Comparison of ENCODE assay signal across 9 cellular contexts in the genomic region with DNA sequence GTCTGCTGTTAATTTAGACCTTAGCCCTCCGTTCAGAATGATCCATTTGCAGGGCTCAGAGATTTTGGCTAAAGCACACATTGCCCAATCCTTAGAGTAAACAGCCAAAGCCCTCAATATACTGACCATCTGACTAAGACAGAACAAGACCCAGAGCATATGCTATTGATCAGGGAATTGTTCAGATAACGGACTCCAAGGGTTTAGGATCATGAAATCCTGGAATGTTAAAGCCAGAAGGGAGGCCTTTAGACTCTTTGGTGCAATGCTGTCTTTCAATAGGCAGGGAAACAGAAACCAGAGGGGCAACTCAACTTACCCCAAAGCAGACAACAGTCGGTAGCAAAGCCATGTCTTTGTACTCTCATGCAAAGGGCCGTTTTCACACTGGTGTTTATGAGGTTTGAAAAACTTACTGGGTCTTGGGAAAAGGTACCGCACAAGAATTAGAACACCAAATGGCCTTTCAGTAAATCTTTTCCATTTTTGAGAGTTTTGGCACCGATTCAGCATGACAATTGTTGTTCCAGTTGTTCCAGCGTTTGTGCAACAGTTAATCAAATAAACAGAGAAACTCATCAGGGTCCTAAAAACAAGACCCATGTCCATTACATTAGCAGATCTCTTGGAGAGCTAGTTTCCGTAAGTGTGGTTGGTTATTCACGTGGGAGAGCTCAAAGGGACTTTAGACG.
DNase-seq lines count a peak whose midpoint lies in the region; TF ChIP-seq lines count a peak whose summit lies in the region.
"Had no signal": no experiment of that assay in that cellular context is flagged by ENCODE, and none has a peak within 500 bp of the region (broad histone marks: within the 10 kb centered on the region; RNA-seq: fewer than 3 reads in every experiment).

No MANE protein-coding gene starts in this region.

- whole genome bisulfite sequencing in esophagus squamous epithelium, 2 donors = 42 to 45% methylated on average over 9 to 10 of the region's 10 CpGs

- H3K36me3 ChIP-seq in esophagus squamous epithelium = peaks cover 0 to 8% (median 0%) of the 10 kb centered on the region in 3 donors
- peaks cover 14% of the 10 kb centered on the region for H3K36me3 ChIP-seq in muscle layer of colon (ENCODE audit: insufficient read depth, low read length)
- H3K36me3 ChIP-seq in vagina = no peaks in the 10 kb centered on the region

- TF ChIP-seq CTCF in esophagus squamous epithelium (IDR thresholded peaks at IDR 0.05) = no peak
- TF ChIP-seq CTCF in vagina (IDR thresholded peaks at IDR 0.05) = no peak

- no peak overlapping the region for H3K27ac Mint-ChIP-seq in activated naive CD8-positive, alpha-beta T cell treated with anti-CD3 and anti-CD28 coated beads for 36 hours
- H3K27ac Mint-ChIP-seq in activated CD4-positive, alpha-beta T cell treated with anti-CD3 and anti-CD28 coated beads, Interleukin-2, amount 10 ng/mL, durations not matched to agents 7 days and 5 days = no peak overlapping the region

- H3K27me3 ChIP-seq in esophagus squamous epithelium (no peaks in the 10 kb centered on the region), muscle layer of colon (ENCODE audit: control insufficient read depth in 1 of 2, insufficient read depth in 2 of 2, low read length in 2 of 2) (no peaks in the 10 kb centered on the region), vagina (no peaks in the 10 kb centered on the region)

- intact Hi-C loops in esophagus squamous epithelium (cut with DNase I) = no loop called here
- intact Hi-C loops in vagina (cut with DNase I) = loop anchor here (5.0 kb wide), 2 partner anchors 100 to 200 kb away; no protein-coding TSS in a partner anchor

- peaks cover 3 to 59% (median 21%) of the 10 kb centered on the region in 3 donors for H3K4me1 ChIP-seq in esophagus squamous epithelium
- peaks cover 40% of the 10 kb centered on the region for H3K4me1 ChIP-seq in muscle layer of colon (ENCODE audit: insufficient read depth, low read length)
- H3K4me1 ChIP-seq in vagina = peaks cover 37% of the 10 kb centered on the region

- H3K4me3 ChIP-seq in esophagus squamous epithelium (peak overlapping the region; percentile 43 to 74 (median 56)), muscle layer of colon (ENCODE audit: low read depth in 1 of 2, low read length in 2 of 2) (peak overlapping the region; percentile 35 to 60), vagina (peak overlapping the region; percentile 48 to 49)

- peak overlapping the region; percentile 25 for H3K9ac ChIP-seq in muscle layer of colon (ENCODE audit: low read length)

- POLR2A ChIA-PET in activated CD4-positive, alpha-beta T cell treated with anti-CD3 and anti-CD28 coated beads, Interleukin-2, amount 10 ng/mL, durations not matched to agents 7 days and 5 days (lab: Charles Lee) = no interaction called here

- peaks cover 9% of the 10 kb centered on the region for H3K4me1 Mint-ChIP-seq in activated naive CD8-positive, alpha-beta T cell treated with anti-CD3 and anti-CD28 coated beads for 36 hours
- peaks cover 3% of the 10 kb centered on the region for H3K4me1 Mint-ChIP-seq in activated CD4-positive, alpha-beta T cell treated with anti-CD3 and anti-CD28 coated beads, Interleukin-2, amount 10 ng/mL, durations not matched to agents 7 days and 5 days

- CTCF ChIA-PET in activated CD4-positive, alpha-beta T cell treated with anti-CD3 and anti-CD28 coated beads, Interleukin-2, amount 10 ng/mL, durations not matched to agents 7 days and 5 days (lab: Charles Lee) = no interaction called here

- peaks cover 13% of the 10 kb centered on the region for H3K27me3 Mint-ChIP-seq in activated naive CD8-positive, alpha-beta T cell treated with anti-CD3 and anti-CD28 coated beads for 36 hours
- H3K27me3 Mint-ChIP-seq in activated CD4-positive, alpha-beta T cell treated with anti-CD3 and anti-CD28 coated beads, Interleukin-2, amount 10 ng/mL, durations not matched to agents 7 days and 5 days = peaks cover 8% of the 10 kb centered on the region

- H3K36me3 Mint-ChIP-seq in activated naive CD8-positive, alpha-beta T cell treated with anti-CD3 and anti-CD28 coated beads for 36 hours = peaks cover 12% of the 10 kb centered on the region
- H3K36me3 Mint-ChIP-seq in activated CD4-positive, alpha-beta T cell treated with anti-CD3 and anti-CD28 coated beads, Interleukin-2, amount 10 ng/mL, durations not matched to agents 7 days and 5 days (ENCODE audit: low read depth) = peaks cover 6% of the 10 kb centered on the region

- H3K27ac ChIP-seq in esophagus squamous epithelium (peak overlapping the region; percentile 78 to 88 (median 84)), muscle layer of colon (ENCODE audit: low read depth, low read length) (peak overlapping the region; percentile 56), vagina (peak overlapping the region; percentile 83)

- H3K9me3 ChIP-seq in esophagus squamous epithelium (peaks cover 0 to 17% (median 0%) of the 10 kb centered on the region in 3 donors), muscle layer of colon (ENCODE audit: low read length) (no peaks in the 10 kb centered on the region), vagina (no peaks in the 10 kb centered on the region)

- H3K9me3 Mint-ChIP-seq in activated naive CD8-positive, alpha-beta T cell treated with anti-CD3 and anti-CD28 coated beads for 36 hours = peaks cover 17% of the 10 kb centered on the region
- peaks cover 19% of the 10 kb centered on the region for H3K9me3 Mint-ChIP-seq in activated CD4-positive, alpha-beta T cell treated with anti-CD3 and anti-CD28 coated beads, Interleukin-2, amount 10 ng/mL, durations not matched to agents 7 days and 5 days

- TF ChIP-seq POLR2A in esophagus squamous epithelium (IDR thresholded peaks at IDR 0.05) = no peak
- TF ChIP-seq POLR2A in vagina (IDR thresholded peaks at IDR 0.05) = no peak

- DNase-seq in NCI-H1417 (lab: John Stamatoyannopoulos, UW) (peak in 2 of 3 experiments; percentile 31 to 56), NCI-H1417 treated with DMSO at 0.1 percent for 48 hours (lab: John Stamatoyannopoulos, UW) (no peak), esophagus squamous epithelium (lab: John Stamatoyannopoulos, UW) (no peak), vagina (ENCODE audit: extremely low spot score in 2 of 2) (no peak), GM19238 (ENCODE audit: insufficient read length, low spot score) (no peak)
- DNase-seq in activated naive CD8-positive, alpha-beta T cell treated with anti-CD3 and anti-CD28 coated beads for 36 hours = no peak
- no peak for DNase-seq in activated CD4-positive, alpha-beta T cell treated with anti-CD3 and anti-CD28 coated beads, Interleukin-2, amount 10 ng/mL, durations not matched to agents 7 days and 5 days
- DNase-seq: activated CD4-positive, CD25-positive, alpha-beta regulatory T cell had no signal

- H3K4me3 Mint-ChIP-seq in activated naive CD8-positive, alpha-beta T cell treated with anti-CD3 and anti-CD28 coated beads for 36 hours = no peak overlapping the region
- no peak overlapping the region for H3K4me3 Mint-ChIP-seq in activated CD4-positive, alpha-beta T cell treated with anti-CD3 and anti-CD28 coated beads, Interleukin-2, amount 10 ng/mL, durations not matched to agents 7 days and 5 days

Comparison
In these comparisons a context has a peak if more than half of its experiments do, and no peak if none do; other contexts are left out.
1. DNase-seq: peak in NCI-H1417 (2 of 3); none in NCI-H1417 treated with DMSO at 0.1 percent for 48 hours (single experiment), esophagus squamous epithelium (single experiment), vagina (0 of 2), GM19238 (single experiment), activated naive CD8-positive, alpha-beta T cell treated with anti-CD3 and anti-CD28 coated beads for 36 hours (single experiment) and activated CD4-positive, alpha-beta T cell treated with anti-CD3 and anti-CD28 coated beads, Interleukin-2, amount 10 ng/mL, durations not matched to agents 7 days and 5 days (single experiment).
2. Peak in every context shown above with its lines, with median percentiles within 50 percentile points of each other: H3K27ac ChIP-seq and H3K4me3 ChIP-seq.